In the genomic region with DNA sequence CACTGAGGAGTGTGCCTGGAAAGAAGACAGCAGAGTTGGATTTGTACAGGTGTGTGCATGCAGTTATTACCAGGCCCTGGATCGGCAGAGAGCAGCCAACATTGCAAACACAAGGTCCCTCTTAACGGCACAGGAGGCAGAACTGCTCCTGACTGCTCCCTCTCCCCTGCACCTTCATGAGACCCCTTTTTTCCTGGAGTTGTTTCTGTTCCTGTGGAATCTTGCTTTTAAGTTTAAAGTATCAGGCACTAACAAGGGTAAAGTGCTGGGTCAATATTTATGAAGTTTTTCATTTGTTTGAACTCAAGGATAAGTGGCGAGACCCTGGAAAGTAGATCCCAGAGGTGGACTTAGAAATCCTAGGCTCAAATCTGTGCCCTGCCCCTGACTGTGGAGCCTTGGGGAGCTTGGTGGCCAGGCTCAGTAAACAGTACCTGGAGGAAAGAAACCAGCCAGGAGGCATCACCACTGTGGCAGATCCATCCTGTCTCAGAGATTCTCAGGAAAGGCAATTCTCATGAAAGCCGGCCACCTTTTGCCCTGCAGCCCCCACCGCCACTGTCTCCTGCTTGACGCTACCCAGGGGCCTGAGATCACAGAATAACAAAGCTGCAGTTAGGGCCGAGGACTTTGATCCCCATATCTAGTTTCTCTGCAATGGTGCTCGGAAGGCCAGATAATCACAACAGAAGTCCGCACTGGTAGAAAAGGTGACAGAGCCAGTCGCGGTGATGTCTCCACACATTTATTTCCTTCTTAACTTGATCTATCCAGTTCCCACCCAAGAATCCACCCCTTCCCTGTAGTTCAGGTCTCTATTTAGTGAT, we compare ENCODE assay signal across 30 cellular contexts. TPM values are rescaled to one million over a fixed set of nuclear protein-coding genes. Genes with fewer than 3 reads are reported as not detected.
DNase-seq lines count a peak whose midpoint lies in the region; ATAC-seq and TF ChIP-seq lines count a peak whose summit lies in the region.
"Had no signal": no experiment of that assay in that cellular context is flagged by ENCODE, and none has a peak within 500 bp of the region (broad histone marks: within the 10 kb centered on the region; RNA-seq: fewer than 3 reads in every experiment).

No MANE protein-coding gene starts in this region.

- H3K4me3 ChIP-seq in lung (no peak overlapping the region), upper lobe of left lung (peak overlapping the region in 3 of 4 donors; percentile 5 to 19 (median 8)), left ventricle myocardium inferior (no peak overlapping the region)
- H3K4me3 ChIP-seq: gastrocnemius medialis, GM23248, K562, prostate gland, stomach had no signal

- no peaks in the 10 kb centered on the region for H3K36me3 ChIP-seq in lung (ENCODE audit: control insufficient read depth in 2 of 2, insufficient read depth in 2 of 2, low read length in 2 of 2)
- no peaks in the 10 kb centered on the region for H3K36me3 ChIP-seq in upper lobe of left lung
- H3K36me3 ChIP-seq in left ventricle myocardium inferior, result no peaks in the 10 kb centered on the region
- H3K36me3 ChIP-seq: gastrocnemius medialis, neutrophil, prostate gland, stomach had no signal

- DNase-seq in HuH-7 (ENCODE audit: low spot score) (peak; percentile 42), caudate nucleus (lab: John Stamatoyannopoulos, UW) (no peak), lung (ENCODE audit: low spot score) (peak; percentile 14), upper lobe of left lung (no peak), inferior parietal cortex (ENCODE audit: extremely low spot score) (no peak), NCI-H1092 (lab: John Stamatoyannopoulos, UW) (no peak), left ventricle myocardium inferior (no peak)
- DNase-seq: activated CD4-positive, alpha-beta T cell treated with anti-CD3 and anti-CD28 coated beads for 4 hours; activated CD8-positive, alpha-beta T cell treated with anti-CD3 and anti-CD28 coated beads, Interleukin-2, amount 10 ng/mL, durations not matched to agents 7 days and 5 days; amygdala; DMS79; gastrocnemius medialis; GM23248; mesendoderm; NCI-H1092 treated with DMSO at 0.1 percent for 48 hours; NCI-H187 treated with DMSO at 0.1 percent for 48 hours; NCI-H524 treated with DMSO at 0.1 percent for 48 hours; SIG-M5; stimulated activated CD4-positive, alpha-beta T cell treated with anti-CD3 and anti-CD28 coated beads, Interleukin-4, amount 100 ng/mL, for 1 hour; stomach had no signal

- 67 to 70% methylated on average over 11 of the region's 11 CpGs for WGBS in lung, 2 donors
- WGBS in upper lobe of left lung, 2 donors, result 63 to 65% methylated on average over 8 to 11 of the region's 11 CpGs

- H3K27ac ChIP-seq in caudate nucleus (ENCODE audit: low read depth, low read length), result peak overlapping the region; percentile 11
- no peak overlapping the region for H3K27ac ChIP-seq in lung (ENCODE audit: low read depth in 1 of 2, low read length in 1 of 2)
- H3K27ac ChIP-seq in upper lobe of left lung, result no peak overlapping the region
- H3K27ac ChIP-seq in left ventricle myocardium inferior (replicated peaks), result no peak overlapping the region
- H3K27ac ChIP-seq: gastrocnemius medialis, GM23248, neutrophil, prostate gland, stomach had no signal

- no peak for TF ChIP-seq EP300 in upper lobe of left lung (IDR thresholded peaks at IDR 0.05)

- TF ChIP-seq POLR2A in upper lobe of left lung (IDR thresholded peaks at IDR 0.05), result no peak

- H3K9me3 ChIP-seq in lung (ENCODE audit: control insufficient read depth in 2 of 2, insufficient read depth in 1 of 2, low read length in 1 of 2) (no peaks in the 10 kb centered on the region), upper lobe of left lung (no peaks in the 10 kb centered on the region), left ventricle myocardium inferior (replicated peaks) (peaks cover 12% of the 10 kb centered on the region)
- H3K9me3 ChIP-seq: gastrocnemius medialis, neutrophil, prostate gland, stomach had no signal

- ATAC-seq in lung (ENCODE audit: insufficient read depth, low FRiP score), result no peak
- ATAC-seq in upper lobe of left lung (ENCODE audit: low FRiP score in 2 of 2), result no peak
- ATAC-seq: activated CD8-positive, alpha-beta T cell treated with anti-CD3 and anti-CD28 coated beads, Interleukin-2, amount 10 ng/mL, durations not matched to agents 7 days and 5 days; activated naive CD4-positive, alpha-beta T cell treated with anti-CD3 and anti-CD28 coated beads, Interleukin-2, amount 50 U/mL, for 72 hours; activated T-helper 17 cell treated with anti-CD3 and anti-CD28 coated beads, Interleukin-2, amount 50 U/mL, for 72 hours; gastrocnemius medialis; K562; sciatic nerve had no signal

- H3K4me1 ChIP-seq in lung (ENCODE audit: control insufficient read depth in 2 of 2, insufficient read depth in 2 of 2, low read length in 2 of 2), result no peaks in the 10 kb centered on the region
- no peaks in the 10 kb centered on the region for H3K4me1 ChIP-seq in upper lobe of left lung
- no peaks in the 10 kb centered on the region for H3K4me1 ChIP-seq in left ventricle myocardium inferior
- H3K4me1 ChIP-seq: gastrocnemius medialis, prostate gland had no signal

- intact Hi-C loops in left ventricle myocardium inferior (cut with micrococcal nuclease), result no loop called here

- no peak for TF ChIP-seq CTCF in lung (IDR thresholded peaks at IDR 0.05; ENCODE audit: control extremely low read depth, extremely low read depth)
- TF ChIP-seq CTCF in upper lobe of left lung (IDR thresholded peaks at IDR 0.05), result no peak
- TF ChIP-seq CTCF in left ventricle myocardium inferior (IDR thresholded peaks at IDR 0.05; ENCODE audit: borderline replicate concordance), result no peak

- no peaks in the 10 kb centered on the region for H3K27me3 ChIP-seq in lung (ENCODE audit: control insufficient read depth, insufficient read depth)
- no peaks in the 10 kb centered on the region for H3K27me3 ChIP-seq in upper lobe of left lung
- peaks cover 51% of the 10 kb centered on the region for H3K27me3 ChIP-seq in left ventricle myocardium inferior (ENCODE audit: low read depth)
- H3K27me3 ChIP-seq: gastrocnemius medialis, neutrophil, stomach had no signal

RNA-seq across cellular contexts. Expression of gene DDC, which starts 36.7 kb away (rescaled TPM):
- total RNA-seq in lung (1 to 10 TPM; 2.1 to 3.1 TPM), upper lobe of left lung (1 to 10 TPM in 5 of 6 donors, not detected in 1; 1.2 to 2.0 (median 1.4) TPM), left ventricle myocardium inferior (not detected)
- 1 to 10 TPM in 1 of 2 donors, under 1 TPM in 1; 0.23 to 1.2 TPM for polyA plus RNA-seq in lung
- total RNA-seq: activated CD8-positive, alpha-beta T cell treated with anti-CD3 and anti-CD28 coated beads, Interleukin-2, amount 10 ng/mL, durations not matched to agents 7 days and 5 days; activated T-helper 17 cell treated with anti-CD3 and anti-CD28 coated beads, Interleukin-2, amount 50 U/mL, for 72 hours; chondrocyte; fibroblast of lung; GM23248; K562; myocyte; sciatic nerve had no signal
- polyA plus RNA-seq: CD14-positive monocyte, fibroblast of lung, GM23248, K562 had no signal

Comparison
In these comparisons a context has a peak if more than half of its experiments do, and no peak if none do; other contexts are left out.
1. DNase-seq: peak in HuH-7 (single experiment) and lung (single experiment); none in caudate nucleus (0 of 61), upper lobe of left lung (0 of 2), inferior parietal cortex (single experiment), NCI-H1092 (single experiment) and left ventricle myocardium inferior (single experiment).
2. H3K4me3 ChIP-seq: peak in upper lobe of left lung (3 of 4); none in lung (single experiment) and left ventricle myocardium inferior (single experiment).